8 cellular contexts compared by ENCODE assay signal in the genomic region with DNA sequence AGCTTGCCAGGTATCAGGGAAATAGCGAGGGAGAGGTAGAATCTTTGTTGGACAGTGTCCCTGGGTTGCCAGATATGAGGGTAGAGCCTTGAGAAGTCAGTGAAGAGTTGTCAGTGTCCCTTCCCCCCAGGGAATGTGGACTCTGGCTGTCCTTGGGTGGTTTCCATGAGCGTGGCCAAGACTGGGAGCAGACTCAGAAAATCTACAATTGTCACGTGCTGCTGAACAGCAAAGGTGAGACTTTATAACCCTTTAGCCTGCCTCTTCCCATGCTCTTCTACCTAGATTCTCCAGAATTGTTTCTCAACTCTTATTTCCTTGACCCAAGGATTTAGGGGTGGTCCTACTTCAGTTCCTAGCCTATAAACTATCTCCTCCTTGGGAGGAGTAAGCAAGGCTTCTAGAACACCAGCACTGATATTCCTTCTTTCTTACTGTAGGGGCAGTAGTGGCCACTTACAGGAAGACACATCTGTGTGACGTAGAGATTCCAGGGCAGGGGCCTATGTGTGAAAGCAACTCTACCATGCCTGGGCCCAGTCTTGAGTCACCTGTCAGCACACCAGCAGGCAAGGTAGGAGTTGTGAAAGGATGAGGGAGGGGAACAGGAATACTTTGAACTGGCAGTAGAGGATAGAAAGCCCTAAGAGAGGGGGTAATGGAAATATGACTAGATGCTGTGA. TPM values are rescaled to one million over a fixed set of nuclear protein-coding genes. Genes with fewer than 3 reads are reported as not detected.
A peak's percentile ranks its signal among the peaks of the same experiment; 100 is the strongest.
DNase-seq lines count a peak whose midpoint lies in the region; ATAC-seq, FAIRE-seq and TF ChIP-seq lines count a peak whose summit lies in the region.
"Had no signal": no experiment of that assay in that cellular context is flagged by ENCODE, and none has a peak within 500 bp of the region (broad histone marks: within the 10 kb centered on the region; RNA-seq: fewer than 3 reads in every experiment).

No MANE protein-coding gene starts in this region.

- TF ChIP-seq CTCF in GM12878 (IDR thresholded peaks at IDR 0.05 in 2 of 3, conservative IDR thresholded peaks at IDR 0.05 in 1 of 3; ENCODE audit: control insufficient read depth in 2 of 3, extremely low read depth in 1 of 3, insufficient read depth in 1 of 3, low read depth in 3 of 3, low read length in 3 of 3) (peak; percentile 47 to 63 (median 48); a peak in 5 of 6 replicates), keratinocyte (optimal IDR thresholded peaks at IDR 0.05 in 1 of 3, IDR thresholded peaks at IDR 0.05 in 1 of 3, conservative IDR thresholded peaks at IDR 0.05 in 1 of 3; ENCODE audit: extremely low read depth in 1 of 3, insufficient read depth in 2 of 3, low read length in 3 of 3) (peak; percentile 37 to 83 (median 43))

- H3K9me3 ChIP-seq in GM12878 (replicated peaks; ENCODE audit: control insufficient read depth, insufficient read depth, low read length): no peaks in the 10 kb centered on the region
- H3K9me3 ChIP-seq in keratinocyte (ENCODE audit: control insufficient read depth, low read depth, low read length): no peaks in the 10 kb centered on the region
- H3K9me3 ChIP-seq: ovary had no signal

- H3K79me2 ChIP-seq in GM12878 (ENCODE audit: control insufficient read depth, insufficient read depth, low read length): peaks cover 48% of the 10 kb centered on the region
- peaks cover 39% of the 10 kb centered on the region for H3K79me2 ChIP-seq in keratinocyte (ENCODE audit: control insufficient read depth, insufficient read depth, low read length)

- H3K27ac ChIP-seq in GM12878 (ENCODE audit: control insufficient read depth, insufficient read depth) (peak overlapping the region; percentile 27), keratinocyte (ENCODE audit: control insufficient read depth, insufficient read depth, low read length) (peak overlapping the region; percentile 97)

- no peaks in the 10 kb centered on the region for H3K9me1 ChIP-seq in keratinocyte (ENCODE audit: control insufficient read depth, extremely low read depth, insufficient read depth, low read length)

- H3K4me1 ChIP-seq in GM12878 (ENCODE audit: control insufficient read depth, insufficient read depth, low read length) (peaks cover 19% of the 10 kb centered on the region), keratinocyte (ENCODE audit: control insufficient read depth, extremely low read depth, insufficient read depth, low read length) (peaks cover 30% of the 10 kb centered on the region)

- RAD21 ChIA-PET in GM12878 (lab: Charles Lee; ENCODE audit: unreplicated experiment): interaction anchor here (0.5 to 1.4 kb wide), 2 partner anchors 13 to 46 kb away, joined by 3 to 5 read pairs; a partner anchor contains a TSS

- TF ChIP-seq POLR2A in GM15510 (IDR thresholded peaks at IDR 0.05; ENCODE audit: borderline replicate concordance, extremely low read depth, insufficient read length) (peak; percentile 21), GM12878 (IDR thresholded peaks at IDR 0.05; ENCODE audit: low read depth, low read length) (0 out of 2 replicates have a peak, but pooled peaks have one; percentile 24)

- H3K36me3 ChIP-seq in GM12878 (ENCODE audit: control insufficient read depth in 2 of 2, insufficient read depth in 2 of 2, low read length in 1 of 2) (peaks cover 17 to 18% of the 10 kb centered on the region in 2 experiments), keratinocyte (ENCODE audit: control insufficient read depth in 2 of 2, extremely low read depth in 1 of 2, insufficient read depth in 2 of 2, low read length in 2 of 2) (peaks cover 27 to 38% of the 10 kb centered on the region in 2 experiments)
- H3K36me3 ChIP-seq: ovary had no signal

- H3K4me2 ChIP-seq in GM12878 (ENCODE audit: control insufficient read depth, insufficient read depth): peak overlapping the region; percentile 70
- peak overlapping the region; percentile 90 for H3K4me2 ChIP-seq in keratinocyte (ENCODE audit: control insufficient read depth, extremely low read depth, insufficient read depth, low read depth, low read length)

- DNase-seq in T follicular helper cell (ENCODE audit: low read depth): peak; percentile 58
- DNase-seq in GM12878 (ENCODE audit: low read depth, low spot score): no peak
- peak; percentile 89 for DNase-seq in keratinocyte (ENCODE audit: low read depth, low spot score)
- peak; percentile 82 for DNase-seq in stimulated activated CD4-positive, alpha-beta T cell treated with anti-CD3 and anti-CD28 coated beads, Interleukin-4, amount 100 ng/mL, for 24 hours
- no peak for DNase-seq in COLO668 (lab: John Stamatoyannopoulos, UW; ENCODE audit: unreplicated experiment)

- H3K4me3 ChIP-seq in GM12878 (peak overlapping the region; percentile 74; the same call in 1 of the 2 replicates), keratinocyte (ENCODE audit: control insufficient read depth in 2 of 3, extremely low read depth in 1 of 3, insufficient read depth in 2 of 3, low read depth in 1 of 3, low read length in 3 of 3) (peak overlapping the region in 1 of 3 experiments; percentile 85)

- WGBS in GM12878 (ENCODE audit: insufficient coverage, insufficient replicate concordance, low lambda C conversion rate, missing lambda C conversion rate): 69% methylated on average over 4 of the region's 4 CpGs

- no TSS peak for BruUV-seq in GM12878 (replicated peaks; lab: Mats Ljungman, UMichigan)

- in situ Hi-C loops in GM12878 (cut with MboI): no loop called here

- peak overlapping the region; percentile 89; the same call in 1 of the 2 replicates for H3K9ac ChIP-seq in GM12878 (ENCODE audit: control insufficient read depth, insufficient read depth, low read length)
- peak overlapping the region; percentile 98 for H3K9ac ChIP-seq in keratinocyte (ENCODE audit: control insufficient read depth, extremely low read depth, insufficient read depth, low read length)

- TF ChIP-seq EP300 in GM12878 (IDR thresholded peaks at IDR 0.05; ENCODE audit: borderline replicate concordance in 1 of 2, control insufficient read depth in 1 of 2, low read depth in 2 of 2, low read length in 2 of 2): no peak

- dilution Hi-C loops in keratinocyte (cut with MboI; ENCODE audit: extremely low pct_ligation_motif_present, low sequenced_read_pairs): no loop called here

- FAIRE-seq in GM12878 (lab: Jason Lieb, UNC): peak; percentile 98
- no peak for FAIRE-seq in keratinocyte (lab: Jason Lieb, UNC)

- SMC1A ChIA-PET in GM12878 (lab: Charles Lee; ENCODE audit: uncharacterized antibody, unreplicated experiment): interaction anchor here (0.5 to 1.6 kb wide), 3 partner anchors 13 to 35 kb away, joined by 3 to 4 read pairs (median 3); a partner anchor contains a TSS

- POLR2A ChIA-PET in GM12878 (lab: Charles Lee): interaction anchor here (0.8 to 3.1 kb wide), 5 partner anchors 10 to 55 kb away, joined by 3 to 24 read pairs (median 4); a partner anchor contains a TSS

- TF ChIP-seq RAD21 in GM12878 (IDR thresholded peaks at IDR 0.05; ENCODE audit: insufficient read depth, low read depth, low read length): peak; percentile 41; the same call in 1 of the 2 replicates

- H2AFZ ChIP-seq in GM12878 (ENCODE audit: control insufficient read depth, low read depth, low read length): no peak overlapping the region
- H2AFZ ChIP-seq in keratinocyte (ENCODE audit: control insufficient read depth, low read length): no peak overlapping the region

- CTCF ChIA-PET in GM12878 (lab: Yijun Ruan, JAX): interaction anchor here (0.7 kb wide), 1 partner anchor 21 kb away, joined by 3 read pairs; no protein-coding TSS in a partner anchor

- H4K20me1 ChIP-seq in GM12878 (ENCODE audit: control insufficient read depth, insufficient read depth) (no peaks in the 10 kb centered on the region), keratinocyte (ENCODE audit: control insufficient read depth, extremely low read depth, insufficient read depth, low read length) (no peaks in the 10 kb centered on the region)

- intact Hi-C loops in GM12878 (cut with micrococcal nuclease; ENCODE audit: unreplicated experiment): loop anchor here (5.0 kb wide), 1 partner anchor 72 kb away; a partner anchor contains a TSS

- ATAC-seq in HG03432 (IDR thresholded peaks at IDR 0.05; ENCODE audit: unreplicated experiment) (peak; percentile 57), GM12878 (peak; percentile 80)

- H3K27me3 ChIP-seq in GM12878 (replicated peaks in 1 of 2; ENCODE audit: control insufficient read depth in 2 of 2, insufficient read depth in 2 of 2, low read length in 1 of 2) (no peaks in the 10 kb centered on the region), keratinocyte (ENCODE audit: control insufficient read depth, extremely low read depth, insufficient read depth, low read length) (no peaks in the 10 kb centered on the region)
- H3K27me3 ChIP-seq: ovary had no signal

RNA-seq across cellular contexts. Expression of a gene that starts 1.6 kb away (rescaled TPM):
- total RNA-seq in GM12878 (2013; cell fraction: nucleolus; rRNA removed): 53.0 and 53.6 TPM in 2 replicates
- total RNA-seq in GM12878 (2014; rRNA removed): 27.9 and 33.0 TPM in 2 replicates
- total RNA-seq in GM12878 (2014; rRNA removed; fragmentation: Illumina TruSeq; extraction: Trizol): 24.0 and 25.0 TPM in 2 replicates
- 27.4 and 28.8 TPM in 2 replicates for total RNA-seq in GM12878 (2021)
- 18.2 TPM for polyA plus RNA-seq in GM12878 (2011; ENCODE audit: low read depth)
- polyA plus RNA-seq in GM12878 (2011; rRNA removed): 10.5 and 19.2 TPM in 2 replicates
- 29.7 and 31.4 TPM in 2 replicates for polyA plus RNA-seq in GM12878 (2011; cell fraction: cytosol; rRNA removed)
- 46.3 and 63.1 TPM in 2 replicates for polyA plus RNA-seq in GM12878 (2011; cell fraction: nucleus; rRNA removed)
- polyA plus RNA-seq in GM12878 (2012): 22.7 and 33.5 TPM in 2 replicates
- 20.8 and 27.2 TPM in 2 replicates for polyA plus RNA-seq in GM12878 (2014; fragmentation: Illumina TruSeq; extraction: Trizol)
- polyA plus RNA-seq in GM12878 (2014; fragmentation: Nextera tagmentation; extraction: Ambion mirVana): 10 to 100 TPM; 43.1 to 54.4 TPM
- 27.3 and 27.4 TPM in 2 replicates for polyA plus RNA-seq in GM12878 (2014; rRNA removed)
- 10 to 100 TPM; 35.3 to 40.4 TPM for polyA plus RNA-seq in GM12878 (2016; fragmentation: Nextera tagmentation; extraction: Ambion mirVana)
- polyA minus RNA-seq in GM12878 (2011; rRNA and poly(A)+ RNA removed): 22.1 and 27.7 TPM in 2 replicates
- polyA minus RNA-seq in GM12878 (2011; cell fraction: cytosol; rRNA and poly(A)+ RNA removed): 6.1 and 8.5 TPM in 2 replicates
- polyA minus RNA-seq in GM12878 (2011; cell fraction: nucleus; rRNA and poly(A)+ RNA removed): 27.1 and 27.3 TPM in 2 replicates
- polyA plus RNA-seq in keratinocyte: 22.9 to 51.0 TPM (median 27.6 TPM) in 3 replicates
- 24.7 TPM for polyA plus RNA-seq in keratinocyte (2011; ENCODE audit: low read depth)
- 24.3 and 34.8 TPM in 2 replicates for polyA plus RNA-seq in keratinocyte (2011; cell fraction: cytosol; rRNA removed)
- 71.9 and 77.7 TPM in 2 replicates for polyA plus RNA-seq in keratinocyte (2011; cell fraction: nucleus; rRNA removed)
- 41.7 and 50.3 TPM in 2 replicates for polyA plus RNA-seq in keratinocyte (2012; ENCODE audit: low replicate concordance)
- polyA minus RNA-seq in keratinocyte: 28.3 to 68.5 TPM (median 38.7 TPM) in 3 replicates
- 17.3 TPM for polyA minus RNA-seq in keratinocyte (2011; cell fraction: cytosol; rRNA and poly(A)+ RNA removed)
- 20.2 and 27.1 TPM in 2 replicates for polyA minus RNA-seq in keratinocyte (2011; cell fraction: nucleus; rRNA and poly(A)+ RNA removed)

RNA-seq across cellular contexts. Expression of a gene that starts 1.7 kb away (rescaled TPM):
- 2.0 and 4.3 TPM in 2 replicates for total RNA-seq in GM12878 (2013; cell fraction: nucleolus; rRNA removed)
- total RNA-seq in GM12878 (2014; rRNA removed): 52.1 and 52.3 TPM in 2 replicates
- total RNA-seq in GM12878 (2014; rRNA removed; fragmentation: Illumina TruSeq; extraction: Trizol): 44.0 and 54.3 TPM in 2 replicates
- 76.8 and 81.8 TPM in 2 replicates for total RNA-seq in GM12878 (2021)
- polyA plus RNA-seq in GM12878 (2011; ENCODE audit: low read depth): 45.1 TPM
- polyA plus RNA-seq in GM12878 (2011; rRNA removed): 111 and 127 TPM in 2 replicates
- polyA plus RNA-seq in GM12878 (2011; cell fraction: cytosol; rRNA removed): 103 and 106 TPM in 2 replicates
- polyA plus RNA-seq in GM12878 (2011; cell fraction: nucleus; rRNA removed): 34.5 and 52.5 TPM in 2 replicates
- polyA plus RNA-seq in GM12878 (2012): 82.6 and 88.2 TPM in 2 replicates
- 63.2 and 84.1 TPM in 2 replicates for polyA plus RNA-seq in GM12878 (2014; fragmentation: Illumina TruSeq; extraction: Trizol)
- polyA plus RNA-seq in GM12878 (2014; fragmentation: Nextera tagmentation; extraction: Ambion mirVana): 10 to 100 TPM; 30.0 to 59.6 TPM
- 102 and 117 TPM in 2 replicates for polyA plus RNA-seq in GM12878 (2014; rRNA removed)
- 100 to 1,000 TPM; 136 to 141 TPM for polyA plus RNA-seq in GM12878 (2016; fragmentation: Nextera tagmentation; extraction: Ambion mirVana)
- 24.8 and 34.2 TPM in 2 replicates for polyA minus RNA-seq in GM12878 (2011; rRNA and poly(A)+ RNA removed)
- polyA minus RNA-seq in GM12878 (2011; cell fraction: cytosol; rRNA and poly(A)+ RNA removed): 14.4 and 21.2 TPM in 2 replicates
- polyA minus RNA-seq in GM12878 (2011; cell fraction: nucleus; rRNA and poly(A)+ RNA removed): 2.9 and 8.3 TPM in 2 replicates
- polyA plus RNA-seq in keratinocyte: 106 to 228 TPM (median 184 TPM) in 3 replicates
- 260 TPM for polyA plus RNA-seq in keratinocyte (2011; ENCODE audit: low read depth)
- polyA plus RNA-seq in keratinocyte (2011; cell fraction: cytosol; rRNA removed): 137 and 187 TPM in 2 replicates
- polyA plus RNA-seq in keratinocyte (2011; cell fraction: nucleus; rRNA removed): 63.9 and 100 TPM in 2 replicates
- polyA plus RNA-seq in keratinocyte (2012; ENCODE audit: low replicate concordance): 213 and 232 TPM in 2 replicates
- 12.6 to 31.6 TPM (median 18.4 TPM) in 3 replicates for polyA minus RNA-seq in keratinocyte
- polyA minus RNA-seq in keratinocyte (2011; cell fraction: cytosol; rRNA and poly(A)+ RNA removed): 52.6 TPM
- polyA minus RNA-seq in keratinocyte (2011; cell fraction: nucleus; rRNA and poly(A)+ RNA removed): 6.5 and 12.3 TPM in 2 replicates

RNA-seq across cellular contexts. Expression of a gene that starts 12.9 kb away (rescaled TPM):
- total RNA-seq in GM12878 (2013; cell fraction: nucleolus; rRNA removed): 9.0 and 9.1 TPM in 2 replicates
- total RNA-seq in GM12878 (2014; rRNA removed) (21.7 TPM in 2 replicates), GM12878 (2014; rRNA removed; fragmentation: Illumina TruSeq; extraction: Trizol) (13.6 and 15.7 TPM in 2 replicates), GM12878 (2021) (31.8 and 33.0 TPM in 2 replicates)
- polyA plus RNA-seq in GM12878 (2011; ENCODE audit: low read depth): 18.8 TPM
- polyA plus RNA-seq in GM12878 (2011; rRNA removed) (12.8 and 30.7 TPM in 2 replicates), GM12878 (2014; fragmentation: Illumina TruSeq; extraction: Trizol) (29.1 and 33.9 TPM in 2 replicates), GM12878 (2014; fragmentation: Nextera tagmentation; extraction: Ambion mirVana) (10 to 100 TPM; 25.5 to 30.0 TPM), GM12878 (2014; rRNA removed) (29.2 and 30.6 TPM in 2 replicates), GM12878 (2016; fragmentation: Nextera tagmentation; extraction: Ambion mirVana) (10 to 100 TPM; 27.6 to 33.2 TPM), keratinocyte (29.3 to 49.9 TPM (median 33.0 TPM) in 3 replicates)
- 54.6 and 65.3 TPM in 2 replicates for polyA plus RNA-seq in GM12878 (2011; cell fraction: cytosol; rRNA removed)
- polyA plus RNA-seq in GM12878 (2011; cell fraction: nucleus; rRNA removed): 28.4 TPM in 2 replicates
- 25.3 and 26.4 TPM in 2 replicates for polyA plus RNA-seq in GM12878 (2012)
- polyA minus RNA-seq in GM12878 (2011; rRNA and poly(A)+ RNA removed): 66.6 and 96.6 TPM in 2 replicates
- 15.9 and 21.4 TPM in 2 replicates for polyA minus RNA-seq in GM12878 (2011; cell fraction: cytosol; rRNA and poly(A)+ RNA removed)
- 5.9 and 9.5 TPM in 2 replicates for polyA minus RNA-seq in GM12878 (2011; cell fraction: nucleus; rRNA and poly(A)+ RNA removed)
- polyA plus RNA-seq in keratinocyte (2011; ENCODE audit: low read depth): 12.3 TPM
- 31.7 and 34.5 TPM in 2 replicates for polyA plus RNA-seq in keratinocyte (2011; cell fraction: cytosol; rRNA removed)
- polyA plus RNA-seq in keratinocyte (2011; cell fraction: nucleus; rRNA removed): 39.3 and 44.9 TPM in 2 replicates
- 22.6 and 31.4 TPM in 2 replicates for polyA plus RNA-seq in keratinocyte (2012; ENCODE audit: low replicate concordance)
- polyA minus RNA-seq in keratinocyte: 56.7 to 81.1 TPM (median 72.0 TPM) in 3 replicates
- 30.9 TPM for polyA minus RNA-seq in keratinocyte (2011; cell fraction: cytosol; rRNA and poly(A)+ RNA removed)
- 18.1 and 25.4 TPM in 2 replicates for polyA minus RNA-seq in keratinocyte (2011; cell fraction: nucleus; rRNA and poly(A)+ RNA removed)

RNA-seq across cellular contexts. Expression of a gene that starts 21.4 kb away (rescaled TPM):
- total RNA-seq in GM12878 (2013; cell fraction: nucleolus; rRNA removed): 1.7 and 2.1 TPM in 2 replicates
- 2.2 and 2.5 TPM in 2 replicates for total RNA-seq in GM12878 (2014; rRNA removed)
- 1.2 and 2.1 TPM in 2 replicates for total RNA-seq in GM12878 (2014; rRNA removed; fragmentation: Illumina TruSeq; extraction: Trizol)
- 2.7 and 3.3 TPM in 2 replicates for total RNA-seq in GM12878 (2021)
- 4.2 TPM for polyA plus RNA-seq in GM12878 (2011; ENCODE audit: low read depth)
- polyA plus RNA-seq in GM12878 (2011; rRNA removed): 3.4 and 3.9 TPM in 2 replicates
- 2.9 and 3.5 TPM in 2 replicates for polyA plus RNA-seq in GM12878 (2011; cell fraction: cytosol; rRNA removed)
- 4.5 and 4.8 TPM in 2 replicates for polyA plus RNA-seq in GM12878 (2011; cell fraction: nucleus; rRNA removed)
- 2.2 and 2.3 TPM in 2 replicates for polyA plus RNA-seq in GM12878 (2012)
- polyA plus RNA-seq in GM12878 (2014; fragmentation: Illumina TruSeq; extraction: Trizol): 0.52 and 1.3 TPM in 2 replicates
- polyA plus RNA-seq in GM12878 (2014; fragmentation: Nextera tagmentation; extraction: Ambion mirVana): 1 to 10 TPM in 1 of 2 experiments, under 1 TPM in 1; 0.66 to 1.3 TPM
- polyA plus RNA-seq in GM12878 (2014; rRNA removed): 2.8 and 3.8 TPM in 2 replicates
- polyA plus RNA-seq in GM12878 (2016; fragmentation: Nextera tagmentation; extraction: Ambion mirVana): 1 to 10 TPM; 3.1 to 4.9 TPM
- polyA minus RNA-seq in GM12878 (2011; rRNA and poly(A)+ RNA removed): 0.82 and 1.2 TPM in 2 replicates
- not detected in 2 replicates for polyA minus RNA-seq in GM12878 (2011; cell fraction: cytosol; rRNA and poly(A)+ RNA removed)
- 1.1 and 1.5 TPM in 2 replicates for polyA minus RNA-seq in GM12878 (2011; cell fraction: nucleus; rRNA and poly(A)+ RNA removed)
- 0.32 to 0.73 TPM (median 0.54 TPM) in 3 replicates for polyA plus RNA-seq in keratinocyte
- polyA plus RNA-seq in keratinocyte (2011; ENCODE audit: low read depth): not detected
- polyA plus RNA-seq in keratinocyte (2011; cell fraction: cytosol; rRNA removed): 0.15 and 0.36 TPM in 2 replicates
- polyA plus RNA-seq in keratinocyte (2011; cell fraction: nucleus; rRNA removed): 0.38 and 1.3 TPM in 2 replicates
- polyA plus RNA-seq in keratinocyte (2012; ENCODE audit: low replicate concordance): 0.17 and 0.40 TPM in 2 replicates
- 1.4 TPM in 1 of 3 replicates, not detected in the others for polyA minus RNA-seq in keratinocyte
- polyA minus RNA-seq in keratinocyte (2011; cell fraction: cytosol; rRNA and poly(A)+ RNA removed): not detected
- not detected in 2 replicates for polyA minus RNA-seq in keratinocyte (2011; cell fraction: nucleus; rRNA and poly(A)+ RNA removed)

RNA-seq across cellular contexts. Expression of a gene that starts 30.2 kb away (rescaled TPM):
- total RNA-seq in GM12878 (2013; cell fraction: nucleolus; rRNA removed): not detected in 2 replicates
- total RNA-seq in GM12878 (2014; rRNA removed) (2.5 and 2.8 TPM in 2 replicates), GM12878 (2014; rRNA removed; fragmentation: Illumina TruSeq; extraction: Trizol) (3.1 and 3.3 TPM in 2 replicates), GM12878 (2021) (4.0 and 5.6 TPM in 2 replicates)
- 3.0 TPM for polyA plus RNA-seq in GM12878 (2011; ENCODE audit: low read depth)
- polyA plus RNA-seq in GM12878 (2011; rRNA removed) (7.5 and 8.7 TPM in 2 replicates), GM12878 (2014; fragmentation: Illumina TruSeq; extraction: Trizol) (2.6 and 4.5 TPM in 2 replicates), GM12878 (2014; fragmentation: Nextera tagmentation; extraction: Ambion mirVana) (1 to 10 TPM; 3.2 to 3.5 TPM), GM12878 (2014; rRNA removed) (3.4 TPM in 2 replicates), GM12878 (2016; fragmentation: Nextera tagmentation; extraction: Ambion mirVana) (1 to 10 TPM; 6.9 to 8.3 TPM), keratinocyte (6.0 to 19.0 TPM (median 8.6 TPM) in 3 replicates)
- 6.4 and 9.5 TPM in 2 replicates for polyA plus RNA-seq in GM12878 (2011; cell fraction: cytosol; rRNA removed)
- 5.1 and 6.9 TPM in 2 replicates for polyA plus RNA-seq in GM12878 (2011; cell fraction: nucleus; rRNA removed)
- polyA plus RNA-seq in GM12878 (2012): 2.3 and 3.2 TPM in 2 replicates
- 14.3 and 18.7 TPM in 2 replicates for polyA minus RNA-seq in GM12878 (2011; rRNA and poly(A)+ RNA removed)
- 2.3 and 4.4 TPM in 2 replicates for polyA minus RNA-seq in GM12878 (2011; cell fraction: cytosol; rRNA and poly(A)+ RNA removed)
- 2.3 and 5.5 TPM in 2 replicates for polyA minus RNA-seq in GM12878 (2011; cell fraction: nucleus; rRNA and poly(A)+ RNA removed)
- polyA plus RNA-seq in keratinocyte (2011; ENCODE audit: low read depth): 60.1 TPM
- polyA plus RNA-seq in keratinocyte (2011; cell fraction: cytosol; rRNA removed): 2.6 and 4.3 TPM in 2 replicates
- 20.7 and 42.1 TPM in 2 replicates for polyA plus RNA-seq in keratinocyte (2011; cell fraction: nucleus; rRNA removed)
- polyA plus RNA-seq in keratinocyte (2012; ENCODE audit: low replicate concordance): 2.9 and 144 TPM in 2 replicates
- 7.1 to 52.8 TPM (median 19.4 TPM) in 3 replicates for polyA minus RNA-seq in keratinocyte
- polyA minus RNA-seq in keratinocyte (2011; cell fraction: cytosol; rRNA and poly(A)+ RNA removed): 6.5 TPM
- 19.1 and 21.9 TPM in 2 replicates for polyA minus RNA-seq in keratinocyte (2011; cell fraction: nucleus; rRNA and poly(A)+ RNA removed)

Comparison
In these comparisons a context has a peak if more than half of its experiments do, and no peak if none do; other contexts are left out.
1. DNase-seq: peak in T follicular helper cell (single experiment), keratinocyte (single experiment) and stimulated activated CD4-positive, alpha-beta T cell treated with anti-CD3 and anti-CD28 coated beads, Interleukin-4, amount 100 ng/mL, for 24 hours (single experiment); none in GM12878 (single experiment) and COLO668 (single experiment).